8 cellular contexts compared by ENCODE assay signal in the genomic region with DNA sequence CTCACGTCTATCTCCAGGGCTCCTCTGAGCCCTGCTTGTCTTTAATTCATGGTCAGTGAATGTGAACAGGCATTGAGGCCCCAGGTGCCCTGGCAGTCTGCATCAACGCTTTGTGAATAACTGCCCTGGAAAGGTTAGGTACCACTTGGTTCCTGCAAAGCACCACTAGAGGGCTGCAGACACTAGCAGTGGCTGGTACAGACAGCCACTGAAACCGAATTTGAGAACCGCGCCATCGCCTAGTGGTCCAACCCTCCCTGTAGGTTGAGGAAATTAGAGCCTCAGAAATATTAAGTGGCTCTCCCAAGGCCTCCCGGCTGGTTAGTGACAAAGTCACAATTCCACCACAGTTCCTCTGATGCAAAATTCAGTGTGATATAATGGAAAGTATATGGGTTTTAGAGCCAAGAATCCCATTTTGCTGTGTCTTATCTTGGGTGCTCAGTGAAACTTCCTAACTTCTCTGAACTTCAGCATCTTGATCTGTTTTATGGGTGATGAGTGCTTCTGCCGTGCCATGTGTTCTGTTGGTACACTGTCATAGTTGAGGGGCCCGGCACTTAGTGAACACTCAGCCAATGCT. TPM values are rescaled to one million over a fixed set of nuclear protein-coding genes. Genes with fewer than 3 reads are reported as not detected.
DNase-seq lines count a peak whose midpoint lies in the region; ATAC-seq and TF ChIP-seq lines count a peak whose summit lies in the region.

No MANE protein-coding gene starts in this region.

- H3K9me3 Mint-ChIP-seq in activated naive CD4-positive, alpha-beta T cell treated with anti-CD3 and anti-CD28 coated beads for 36 hours = no peaks in the 10 kb centered on the region
- H3K9me3 Mint-ChIP-seq in glutamatergic neuron (ENCODE audit: unreplicated experiment) = peaks cover 2% of the 10 kb centered on the region

- ATAC-seq in GM21786 (IDR thresholded peaks at IDR 0.05; ENCODE audit: unreplicated experiment) (peak; percentile 69), psoas muscle (peak; percentile 89 to 97 (median 96)), aorta (ENCODE audit: low FRiP score) (peak; percentile 92)

- DNase-seq in Daoy (ENCODE audit: low read depth) (peak; percentile 72), MM.1S (peak; percentile 89), SK-MEL-5 (ENCODE audit: low read depth, low spot score) (peak; percentile 92), glutamatergic neuron (peak; percentile 76), psoas muscle (peak; percentile 61 to 78), aorta (peak; percentile 78 to 86)
- peak; percentile 82 for DNase-seq in activated naive CD4-positive, alpha-beta T cell treated with anti-CD3 and anti-CD28 coated beads for 36 hours

- no peak overlapping the region for H3K27ac Mint-ChIP-seq in activated naive CD4-positive, alpha-beta T cell treated with anti-CD3 and anti-CD28 coated beads for 36 hours
- H3K27ac Mint-ChIP-seq in glutamatergic neuron (ENCODE audit: unreplicated experiment) = no peak overlapping the region

- no peaks in the 10 kb centered on the region for H3K27me3 ChIP-seq in MM.1S (replicated peaks; ENCODE audit: insufficient read depth, low read length)
- H3K27me3 ChIP-seq in psoas muscle (ENCODE audit: insufficient read depth in 3 of 3, low read length in 2 of 3) = no peaks in the 10 kb centered on the region
- H3K27me3 ChIP-seq in aorta (ENCODE audit: control insufficient read depth in 1 of 2, insufficient read depth in 2 of 2, low read length in 1 of 2) = no peaks in the 10 kb centered on the region

- 17 to 18% (median 17%) methylated on average over 9 of the region's 9 CpGs for WGBS in psoas muscle, 3 donors
- WGBS in aorta, 2 donors = 16 to 18% methylated on average over 9 of the region's 9 CpGs

- peak overlapping the region; percentile 37; the same call in 1 of the 2 replicates for H3K4me2 ChIP-seq in MM.1S (ENCODE audit: low read depth, low read length)

- H3K9ac ChIP-seq in MM.1S (ENCODE audit: low read length) = no peak overlapping the region

- in situ Hi-C loops in SK-MEL-5 (cut with HindIII; ENCODE audit: low pct_unique_long_range_greater_than_20kb, low sequenced_read_pairs) = no loop called here

- intact Hi-C loops in activated naive CD4-positive, alpha-beta T cell treated with anti-CD3 and anti-CD28 coated beads for 36 hours (cut with micrococcal nuclease) = loop anchor here (1.0 to 10.0 kb wide), 5 partner anchors 132 to 397 kb away; no protein-coding TSS in a partner anchor
- intact Hi-C loops in psoas muscle (cut with DNase I) (loop anchor here (1.0 to 5.0 kb wide), 6 partner anchors 132 to 397 kb away; no protein-coding TSS in a partner anchor), aorta (cut with DNase I) (loop anchor here (1.0 to 10.0 kb wide), 7 partner anchors 42 to 400 kb away; a partner anchor contains a TSS)

- no peaks in the 10 kb centered on the region for H3K9me2 ChIP-seq in MM.1S (replicated peaks; ENCODE audit: insufficient read depth, low read length)

- H3K4me3 Mint-ChIP-seq in activated naive CD4-positive, alpha-beta T cell treated with anti-CD3 and anti-CD28 coated beads for 36 hours = no peak overlapping the region
- no peak overlapping the region for H3K4me3 Mint-ChIP-seq in glutamatergic neuron (ENCODE audit: unreplicated experiment)

- H3K36me3 Mint-ChIP-seq in activated naive CD4-positive, alpha-beta T cell treated with anti-CD3 and anti-CD28 coated beads for 36 hours (ENCODE audit: low read depth) = no peaks in the 10 kb centered on the region
- H3K36me3 Mint-ChIP-seq in glutamatergic neuron (ENCODE audit: unreplicated experiment) = no peaks in the 10 kb centered on the region

- H3K4me1 ChIP-seq in MM.1S (ENCODE audit: low read length) = no peaks in the 10 kb centered on the region
- peaks cover 6% of the 10 kb centered on the region for H3K4me1 ChIP-seq in psoas muscle
- no peaks in the 10 kb centered on the region for H3K4me1 ChIP-seq in aorta (ENCODE audit: control insufficient read depth in 1 of 2, insufficient read depth in 2 of 2, low read length in 2 of 2)

- H3K79me2 ChIP-seq in MM.1S (ENCODE audit: low read length) = no peaks in the 10 kb centered on the region

- no peak overlapping the region for H3K27ac ChIP-seq in MM.1S (ENCODE audit: low read length)
- H3K27ac ChIP-seq in psoas muscle = no peak overlapping the region
- no peak overlapping the region for H3K27ac ChIP-seq in aorta (ENCODE audit: low read depth in 1 of 2, low read length in 2 of 2)

- H3K9me3 ChIP-seq in MM.1S (replicated peaks; ENCODE audit: insufficient read depth, low read length) (no peaks in the 10 kb centered on the region), psoas muscle (no peaks in the 10 kb centered on the region), aorta (ENCODE audit: control insufficient read depth, low read length) (no peaks in the 10 kb centered on the region)

- CTCF ChIA-PET in activated naive CD4-positive, alpha-beta T cell treated with anti-CD3 and anti-CD28 coated beads for 36 hours (lab: Charles Lee) = interaction anchor here (0.7 to 2.4 kb wide), 7 partner anchors 10 to 207 kb away, joined by 3 to 13 read pairs (median 3); a partner anchor contains a TSS

- peak overlapping the region; percentile 1; the same call in 1 of the 2 replicates for H2AFZ ChIP-seq in MM.1S (ENCODE audit: low read length)

- no peaks in the 10 kb centered on the region for H3F3A ChIP-seq in MM.1S (ENCODE audit: insufficient read depth, low read length)

- no peaks in the 10 kb centered on the region for H3K36me3 ChIP-seq in MM.1S (replicated peaks; ENCODE audit: insufficient read depth, low read length)
- no peaks in the 10 kb centered on the region for H3K36me3 ChIP-seq in psoas muscle (ENCODE audit: insufficient read depth in 1 of 2, low read depth in 1 of 2)
- H3K36me3 ChIP-seq in aorta (ENCODE audit: control insufficient read depth in 1 of 2, insufficient read depth in 2 of 2, low read length in 1 of 2) = no peaks in the 10 kb centered on the region

- H3K4me3 ChIP-seq in MM.1S (ENCODE audit: low read length) (no peak overlapping the region), psoas muscle (no peak overlapping the region), aorta (ENCODE audit: low read length in 2 of 2) (no peak overlapping the region)

- TF ChIP-seq CTCF in MM.1S (IDR thresholded peaks at IDR 0.05; ENCODE audit: low read length) (peak; percentile 100), glutamatergic neuron (IDR thresholded peaks at IDR 0.05; ENCODE audit: partially characterized antibody, unreplicated experiment) (peak; percentile 78), psoas muscle (IDR thresholded peaks at IDR 0.05) (peak; percentile 95)

- H3K4me1 Mint-ChIP-seq in activated naive CD4-positive, alpha-beta T cell treated with anti-CD3 and anti-CD28 coated beads for 36 hours (ENCODE audit: low read depth) = no peaks in the 10 kb centered on the region
- peaks cover 17% of the 10 kb centered on the region for H3K4me1 Mint-ChIP-seq in glutamatergic neuron (ENCODE audit: low read depth, unreplicated experiment)

- H4K20me1 ChIP-seq in MM.1S (ENCODE audit: insufficient read depth, low read length) = no peaks in the 10 kb centered on the region

- no peaks in the 10 kb centered on the region for H3K27me3 Mint-ChIP-seq in activated naive CD4-positive, alpha-beta T cell treated with anti-CD3 and anti-CD28 coated beads for 36 hours (ENCODE audit: low read depth)
- H3K27me3 Mint-ChIP-seq in glutamatergic neuron (ENCODE audit: unreplicated experiment) = no peaks in the 10 kb centered on the region

RNA-seq across cellular contexts. Expression of a gene that starts 46.2 kb away (rescaled TPM):
- 5.6 and 19.2 TPM in 2 replicates for total RNA-seq in Daoy (2014; rRNA removed; shearing (Covaris generic))
- 12.4 and 18.2 TPM in 2 replicates for total RNA-seq in SK-MEL-5 (2014; rRNA removed; shearing (Covaris generic))
- 69.5 and 74.6 TPM in 2 replicates for polyA plus RNA-seq in SK-MEL-5 (2015; cell fraction: cytosol; rRNA removed)
- 22.7 and 45.4 TPM in 2 replicates for polyA plus RNA-seq in SK-MEL-5 (2015; cell fraction: nucleus; rRNA removed)
- total RNA-seq in activated naive CD4-positive, alpha-beta T cell treated with anti-CD3 and anti-CD28 coated beads for 36 hours = 10 to 100 TPM; 15.8 to 17.2 TPM
- total RNA-seq in glutamatergic neuron (ENCODE audit: unreplicated experiment) = 36.7 TPM
- 10 to 100 TPM in 1 of 4 donors, 1 to 10 TPM in 3; 6.4 to 12.9 (median 8.9) TPM for total RNA-seq in psoas muscle
- polyA plus RNA-seq in psoas muscle = 1 to 10 TPM; 2.0 to 3.0 (median 2.5) TPM
- total RNA-seq in aorta = 10 to 100 TPM; 20.5 to 28.9 TPM
- 1 to 10 TPM; 4.6 to 5.1 TPM for polyA plus RNA-seq in aorta
